13 cellular contexts compared by ENCODE assay signal in the genomic region with DNA sequence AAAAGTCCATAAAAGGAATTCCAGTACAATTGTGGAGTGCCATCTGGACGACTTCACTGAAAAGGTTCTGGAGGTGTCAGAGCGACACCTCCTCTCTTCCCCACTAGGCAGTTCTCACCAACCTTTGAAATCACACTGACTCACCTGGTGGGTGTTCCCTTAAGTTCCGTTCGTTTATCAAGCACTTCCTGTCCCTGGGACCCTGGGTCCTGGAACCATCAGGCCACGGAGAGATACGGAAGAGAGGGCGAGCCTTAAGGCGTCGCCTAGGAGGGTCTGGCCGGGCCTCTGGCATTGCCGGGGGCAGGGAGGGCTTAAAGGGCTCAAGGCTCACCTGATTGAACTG. TPM values are rescaled to one million over a fixed set of nuclear protein-coding genes. Genes with fewer than 3 reads are reported as not detected.
DNase-seq lines count a peak whose midpoint lies in the region; TF ChIP-seq lines count a peak whose summit lies in the region.
"Had no signal": no experiment of that assay in that cellular context is flagged by ENCODE, and none has a peak within 500 bp of the region (broad histone marks: within the 10 kb centered on the region; RNA-seq: fewer than 3 reads in every experiment).

No MANE protein-coding gene starts in this region.

- no peak for TF ChIP-seq CTCF in astrocyte of the spinal cord (IDR thresholded peaks at IDR 0.05; ENCODE audit: low read depth, low read length)

- intact Hi-C loops in posterior vena cava (cut with DNase I), result no loop called here

- no peaks in the 10 kb centered on the region for H3K27me3 ChIP-seq in H7 (ENCODE audit: control insufficient read depth, insufficient read depth, low read length)
- no peaks in the 10 kb centered on the region for H3K27me3 ChIP-seq in iPS-18a (ENCODE audit: control insufficient read depth, insufficient read depth, low read length)
- no peaks in the 10 kb centered on the region for H3K27me3 ChIP-seq in skeletal muscle tissue (ENCODE audit: control insufficient read depth in 3 of 3, insufficient read depth in 3 of 3, low read length in 3 of 3)
- H3K27me3 ChIP-seq in SJCRH30, result no peaks in the 10 kb centered on the region

- H3K9me3 ChIP-seq in iPS-18a (ENCODE audit: control insufficient read depth, low read depth, low read length) (no peaks in the 10 kb centered on the region), skeletal muscle tissue (ENCODE audit: control insufficient read depth in 3 of 3, low read length in 3 of 3) (no peaks in the 10 kb centered on the region), SJCRH30 (replicated peaks) (peaks cover under 1% of the 10 kb centered on the region; the same call in 1 of the 2 replicates)
- H3K9me3 ChIP-seq: adrenal gland had no signal

- H3K27ac ChIP-seq in iPS-18a (ENCODE audit: low read length) (no peak overlapping the region), skeletal muscle tissue (ENCODE audit: low read depth, low read length) (no peak overlapping the region), SJCRH30 (no peak overlapping the region)
- H3K27ac ChIP-seq: adrenal gland had no signal

- no peaks in the 10 kb centered on the region for H3K36me3 ChIP-seq in H7 (replicated peaks; ENCODE audit: control insufficient read depth, insufficient read depth, low read length)
- no peaks in the 10 kb centered on the region for H3K36me3 ChIP-seq in iPS-18a (ENCODE audit: control insufficient read depth, low read depth, low read length)
- no peaks in the 10 kb centered on the region for H3K36me3 ChIP-seq in skeletal muscle tissue (ENCODE audit: control insufficient read depth in 3 of 3, insufficient read depth in 3 of 3, low read length in 3 of 3)
- no peaks in the 10 kb centered on the region for H3K36me3 ChIP-seq in SJCRH30
- H3K36me3 ChIP-seq: adrenal gland had no signal

- H3K9ac ChIP-seq in iPS-18a (ENCODE audit: low read length), result no peak overlapping the region
- no peak overlapping the region for H3K9ac ChIP-seq in skeletal muscle tissue (ENCODE audit: low read depth in 1 of 3, low read length in 3 of 3)

- DNase-seq in H7 (peak; percentile 20), astrocyte of the spinal cord (ENCODE audit: low read depth, low spot score) (no peak), SJCRH30 (no peak), LoVo (ENCODE audit: low spot score) (no peak), posterior vena cava (ENCODE audit: low spot score) (no peak), AG08396 (ENCODE audit: low spot score) (no peak)
- DNase-seq: natural killer cell; NCI-H1048; stimulated activated naive CD4-positive, alpha-beta T cell treated with Interleukin-2 at 50 U/mL for 16 hours had no signal

- H3K4me3 ChIP-seq in H7 (ENCODE audit: insufficient read depth, low read depth, low read length), result peak overlapping the region; percentile 66
- H3K4me3 ChIP-seq in astrocyte of the spinal cord (ENCODE audit: low read depth, low read length), result peak overlapping the region; percentile 45
- H3K4me3 ChIP-seq in iPS-18a (ENCODE audit: low read length), result peak overlapping the region; percentile 71
- peak overlapping the region; percentile 56 to 63 (median 56) for H3K4me3 ChIP-seq in skeletal muscle tissue (ENCODE audit: low read length in 3 of 3)
- H3K4me3 ChIP-seq in SJCRH30, result no peak overlapping the region
- H3K4me3 ChIP-seq: GM12878 had no signal

- peaks cover 25% of the 10 kb centered on the region for H3K4me1 ChIP-seq in iPS-18a (ENCODE audit: control insufficient read depth, low read depth, low read length)
- H3K4me1 ChIP-seq in skeletal muscle tissue (ENCODE audit: control insufficient read depth in 3 of 3, insufficient read depth in 3 of 3, low read length in 3 of 3), result peaks cover 0 to 6% (median 0%) of the 10 kb centered on the region in 3 donors
- no peaks in the 10 kb centered on the region for H3K4me1 ChIP-seq in SJCRH30

- in situ Hi-C loops in astrocyte of the spinal cord (cut with HindIII; ENCODE audit: low sequenced_read_pairs), result no loop called here

RNA-seq across cellular contexts. Expression of gene SPAG17, which starts 0.3 kb away (rescaled TPM):
- 0.67 and 1.8 TPM in 2 replicates for total RNA-seq in H7 (2014; rRNA removed; shearing (Covaris generic))
- total RNA-seq in skeletal muscle tissue, result 0.52 TPM
- 0.03 and 0.18 TPM in 2 replicates for total RNA-seq in SJCRH30 (2014; rRNA removed; shearing (Covaris generic))
- total RNA-seq in posterior vena cava, result not detected
- total RNA-seq: GM12878, natural killer cell had no signal
